Comparison of ENCODE assay signal across 8 cellular contexts in genomic region chr1:193111641-193112090, GRCh38. TPM values are rescaled to one million over a fixed set of nuclear protein-coding genes. Genes with fewer than 3 reads are reported as not detected.
DNase-seq lines count a peak whose midpoint lies in the region; ATAC-seq and TF ChIP-seq lines count a peak whose summit lies in the region.

No MANE protein-coding gene starts in this region.

- ATAC-seq in GM21737 (IDR thresholded peaks at IDR 0.05; ENCODE audit: unreplicated experiment) (peak; percentile 14), RWPE2 (ENCODE audit: low read depth) (peak; percentile 66), Right ventricle myocardium superior (ENCODE audit: poor library complexity) (peak; percentile 77), mucosa of descending colon (no peak)

- H3K27me3 ChIP-seq in RWPE2 (ENCODE audit: insufficient read depth, poor library complexity, severe bottlenecking) = no peaks in the 10 kb centered on the region
- no peaks in the 10 kb centered on the region for H3K27me3 ChIP-seq in spleen (replicated peaks in 1 of 7)

- DNase-seq in RWPE2 (ENCODE audit: low spot score) = peak; percentile 72
- peak; percentile 74 for DNase-seq in Right ventricle myocardium superior
- DNase-seq in spleen = no peak
- DNase-seq in C1 segment of cervical spinal cord (lab: John Stamatoyannopoulos, UW) = no peak
- DNase-seq in NCI-H774 (lab: John Stamatoyannopoulos, UW) = no peak
- no peak for DNase-seq in mucosa of descending colon
- DNase-seq in DMS153 treated with DMSO at 0.1 percent for 48 hours (lab: John Stamatoyannopoulos, UW; ENCODE audit: unreplicated experiment) = no peak

- no peak overlapping the region for H3K4me3 ChIP-seq in RWPE2 (ENCODE audit: severe bottlenecking)
- H3K4me3 ChIP-seq in spleen = no peak overlapping the region
- H3K4me3 ChIP-seq in mucosa of descending colon = no peak overlapping the region

- H3K9me3 ChIP-seq in RWPE2 (ENCODE audit: severe bottlenecking) (no peaks in the 10 kb centered on the region), spleen (no peaks in the 10 kb centered on the region), mucosa of descending colon (no peaks in the 10 kb centered on the region)

- intact Hi-C loops in Right ventricle myocardium superior (cut with DNase I) (no loop called here), spleen (cut with DNase I; ENCODE audit: low total_unique reads) (no loop called here), mucosa of descending colon (cut with DNase I, micrococcal nuclease) (no loop called here)

- TF ChIP-seq CTCF in RWPE2 (IDR thresholded peaks at IDR 0.05; ENCODE audit: poor library complexity, severe bottlenecking) (no peak), spleen (IDR thresholded peaks at IDR 0.05 in 8 of 11, conservative IDR thresholded peaks at IDR 0.05 in 3 of 11) (no peak), mucosa of descending colon (IDR thresholded peaks at IDR 0.05) (no peak)

- no peak for TF ChIP-seq POLR2A in spleen (IDR thresholded peaks at IDR 0.05)

- H3K4me1 ChIP-seq in RWPE2 (ENCODE audit: insufficient read depth, poor library complexity, severe bottlenecking) (peaks cover 24% of the 10 kb centered on the region), spleen (peaks cover 0 to 21% (median 2%) of the 10 kb centered on the region in 6 donors), mucosa of descending colon (ENCODE audit: low read depth) (no peaks in the 10 kb centered on the region)

- H3K36me3 ChIP-seq in RWPE2 (ENCODE audit: low read depth) (no peaks in the 10 kb centered on the region), spleen (no peaks in the 10 kb centered on the region), mucosa of descending colon (ENCODE audit: low read depth) (no peaks in the 10 kb centered on the region)

- WGBS in spleen, 5 donors = 44 to 74% (median 60%) methylated on average over 6 of the region's 6 CpGs

- H3K27ac ChIP-seq in RWPE2 (ENCODE audit: poor library complexity, severe bottlenecking) = peak overlapping the region; percentile 34
- peak overlapping the region in 7 of 8 donors; percentile 27 to 75 (median 63) for H3K27ac ChIP-seq in spleen

RNA-seq across cellular contexts. Expression of gene GLRX2, which starts 6.5 kb away (rescaled TPM):
- total RNA-seq in Right ventricle myocardium superior (40.2 TPM), spleen (10 to 100 TPM in 4 of 7 donors, 1 to 10 TPM in 3; 5.9 to 20.0 (median 11.8) TPM), mucosa of descending colon (10 to 100 TPM; 15.2 to 28.8 (median 23.6) TPM)
- polyA plus RNA-seq in spleen = 10 to 100 TPM in 2 of 3 donors, 1 to 10 TPM in 1; 6.0 to 11.0 (median 10.9) TPM

RNA-seq across cellular contexts. Expression of gene CDC73, which starts 10.2 kb away (rescaled TPM):
- total RNA-seq in Right ventricle myocardium superior (52.9 TPM), spleen (10 to 100 TPM; 32.4 to 76.7 (median 62.7) TPM), mucosa of descending colon (10 to 100 TPM; 41.0 to 82.0 (median 45.3) TPM)
- 10 to 100 TPM in 1 of 3 donors, 1 to 10 TPM in 2; 6.5 to 10.3 (median 6.9) TPM for polyA plus RNA-seq in spleen

RNA-seq across cellular contexts. Expression of gene RO60, which starts 52.3 kb away (rescaled TPM):
- 47.8 TPM for total RNA-seq in Right ventricle myocardium superior
- total RNA-seq in spleen = 10 to 100 TPM; 65.3 to 87.1 (median 81.5) TPM
- polyA plus RNA-seq in spleen = 1 to 10 TPM; 4.7 to 7.8 (median 4.7) TPM
- total RNA-seq in mucosa of descending colon = 10 to 100 TPM; 34.1 to 90.8 (median 43.6) TPM

RNA-seq across cellular contexts. Expression of gene UCHL5, which starts 52.5 kb away (rescaled TPM):
- 42.3 TPM for total RNA-seq in Right ventricle myocardium superior
- 10 to 100 TPM; 29.4 to 41.7 (median 36.9) TPM for total RNA-seq in spleen
- 10 to 100 TPM in 2 of 3 donors, 1 to 10 TPM in 1; 9.9 to 16.8 (median 13.5) TPM for polyA plus RNA-seq in spleen
- 10 to 100 TPM; 28.7 to 32.7 (median 29.1) TPM for total RNA-seq in mucosa of descending colon

Comparison
In these comparisons a context has a peak if more than half of its experiments do, and no peak if none do; other contexts are left out.
1. DNase-seq: peak in RWPE2 (single experiment) and Right ventricle myocardium superior (single experiment); none in spleen (single experiment), C1 segment of cervical spinal cord (0 of 14), NCI-H774 (single experiment), mucosa of descending colon (0 of 3) and DMS153 treated with DMSO at 0.1 percent for 48 hours (single experiment).